In genomic region chr16:81491522-81492188, GRCh38 we compare ENCODE assay signal across 13 cellular contexts. TPM values are rescaled to one million over a fixed set of nuclear protein-coding genes. Genes with fewer than 3 reads are reported as not detected.
DNase-seq lines count a peak whose midpoint lies in the region; ATAC-seq and TF ChIP-seq lines count a peak whose summit lies in the region.
"Had no signal": no experiment of that assay in that cellular context is flagged by ENCODE, and none has a peak within 500 bp of the region (broad histone marks: within the 10 kb centered on the region; RNA-seq: fewer than 3 reads in every experiment).

No MANE protein-coding gene starts in this region.

- H3K36me3 ChIP-seq in breast epithelium (no peaks in the 10 kb centered on the region), adipocyte (ENCODE audit: control insufficient read depth, insufficient read depth, low read length, severe bottlenecking) (no peaks in the 10 kb centered on the region), iPS-15b (ENCODE audit: control insufficient read depth, insufficient read depth, low read length) (peaks cover 4% of the 10 kb centered on the region), transverse colon (no peaks in the 10 kb centered on the region)

- no peak for ATAC-seq in HG03025 (IDR thresholded peaks at IDR 0.05; ENCODE audit: low FRiP score, unreplicated experiment)
- ATAC-seq in GM19351 (IDR thresholded peaks at IDR 0.05; ENCODE audit: unreplicated experiment), result no peak
- ATAC-seq: activated CD4-positive, alpha-beta T cell treated with anti-CD3 and anti-CD28 coated beads for 36 hours; SK-N-SH treated with all-trans-retinoic acid at 6 μM for 48 hours had no signal

- TF ChIP-seq CTCF in MCF 10A (IDR thresholded peaks at IDR 0.05; ENCODE audit: unreplicated experiment) (no peak), breast epithelium (IDR thresholded peaks at IDR 0.05) (no peak), transverse colon (IDR thresholded peaks at IDR 0.05) (no peak)

- H3K36me3 Mint-ChIP-seq in MCF 10A (ENCODE audit: insufficient read depth, unreplicated experiment), result peaks cover 4% of the 10 kb centered on the region

- H3K9me3 ChIP-seq in breast epithelium (no peaks in the 10 kb centered on the region), adipocyte (ENCODE audit: control insufficient read depth, low read length) (no peaks in the 10 kb centered on the region), iPS-15b (ENCODE audit: control insufficient read depth, insufficient read depth, low read length) (no peaks in the 10 kb centered on the region), transverse colon (no peaks in the 10 kb centered on the region)

- intact Hi-C loops in MCF 10A (cut with micrococcal nuclease), result loop anchor here (2.0 kb wide), 2 partner anchors 45 to 89 kb away; no protein-coding TSS in a partner anchor
- intact Hi-C loops in breast epithelium (cut with DNase I; ENCODE audit: low total_unique reads), result no loop called here
- intact Hi-C loops in transverse colon (cut with DNase I; ENCODE audit: low total_unique reads), result no loop called here

- peak overlapping the region in 1 of 2 donors; percentile 82 for H3K27ac ChIP-seq in breast epithelium
- peak overlapping the region in 3 of 4 donors; percentile 38 to 55 (median 52) for H3K27ac ChIP-seq in transverse colon

- POLR2A ChIA-PET in MCF 10A (lab: Yijun Ruan, JAX), result interaction anchor here (0.6 to 3.7 kb wide), 3 partner anchors 35 to 221 kb away, joined by 3 to 27 read pairs (median 3); no protein-coding TSS in a partner anchor

- in situ Hi-C loops in transverse colon (cut with MboI; ENCODE audit: low pct_ligation_motif_present in 1 of 4, low pct_unique_long_range_greater_than_20kb in 1 of 4, low sequenced_read_pairs in 3 of 4), result no loop called here

- peak overlapping the region; percentile 7 for H3K9ac ChIP-seq in adipocyte (ENCODE audit: low read length)
- peak overlapping the region; percentile 19 for H3K9ac ChIP-seq in iPS-15b (ENCODE audit: low read depth, low read length)

- no peak overlapping the region for H3K4me3 Mint-ChIP-seq in MCF 10A (ENCODE audit: unreplicated experiment)
- H3K4me3 Mint-ChIP-seq: activated CD4-positive, alpha-beta T cell treated with anti-CD3 and anti-CD28 coated beads for 36 hours had no signal

- no peaks in the 10 kb centered on the region for H3K27me3 Mint-ChIP-seq in MCF 10A (ENCODE audit: insufficient read depth, unreplicated experiment)
- H3K27me3 Mint-ChIP-seq: activated CD4-positive, alpha-beta T cell treated with anti-CD3 and anti-CD28 coated beads for 36 hours had no signal

- no peaks in the 10 kb centered on the region for H3K9me3 Mint-ChIP-seq in MCF 10A (ENCODE audit: unreplicated experiment)

- peaks cover 35% of the 10 kb centered on the region for H3K4me1 Mint-ChIP-seq in MCF 10A (ENCODE audit: insufficient read depth, unreplicated experiment)

- CTCF ChIA-PET in MCF 10A (lab: Yijun Ruan, JAX), result interaction anchor here (0.7 kb wide), 2 partner anchors 30 to 37 kb away, joined by 3 read pairs; no protein-coding TSS in a partner anchor

- 76 to 77% methylated on average over 17 to 18 of the region's 18 CpGs for WGBS in transverse colon (ENCODE audit: low coverage in 1 of 2), 2 donors

- H3K4me1 ChIP-seq in breast epithelium (no peaks in the 10 kb centered on the region), adipocyte (ENCODE audit: control insufficient read depth, insufficient read depth, low read length) (peaks cover 31% of the 10 kb centered on the region), iPS-15b (ENCODE audit: control insufficient read depth, insufficient read depth, low read length) (no peaks in the 10 kb centered on the region), transverse colon (peaks cover 0 to 62% (median 23%) of the 10 kb centered on the region in 4 donors)

- no TSS peak for BruUV-seq in MCF 10A (replicated peaks; lab: Mats Ljungman, UMichigan)

- TF ChIP-seq EP300 in transverse colon (IDR thresholded peaks at IDR 0.05; ENCODE audit: low read depth), result no peak

- TF ChIP-seq POLR2A in breast epithelium (IDR thresholded peaks at IDR 0.05) (no peak), transverse colon (IDR thresholded peaks at IDR 0.05) (no peak)

- H3K27ac Mint-ChIP-seq in MCF 10A (ENCODE audit: low read depth, unreplicated experiment), result peak overlapping the region; percentile 59
- H3K27ac Mint-ChIP-seq: activated CD4-positive, alpha-beta T cell treated with anti-CD3 and anti-CD28 coated beads for 36 hours had no signal

- H3K27me3 ChIP-seq in breast epithelium (no peaks in the 10 kb centered on the region), adipocyte (replicated peaks; ENCODE audit: control insufficient read depth, insufficient read depth, low read length) (no peaks in the 10 kb centered on the region), iPS-15b (ENCODE audit: control insufficient read depth, insufficient read depth, low read length) (no peaks in the 10 kb centered on the region), transverse colon (no peaks in the 10 kb centered on the region)

- DNase-seq in MCF 10A (ENCODE audit: unreplicated experiment), result peak; percentile 26
- DNase-seq in breast epithelium (ENCODE audit: low spot score in 2 of 2), result no peak
- no peak for DNase-seq in adipocyte (ENCODE audit: low read depth)
- no peak for DNase-seq in transverse colon
- no peak for DNase-seq in AML-193 (lab: John Stamatoyannopoulos, UW)
- DNase-seq: activated CD4-positive, alpha-beta T cell treated with anti-CD3 and anti-CD28 coated beads for 36 hours; activated effector memory CD4-positive, alpha-beta T cell treated with Interleukin-2 at 50 U/mL for 16 hours; NCI-H2227 treated with DMSO at 0.1 percent for 48 hours had no signal

- H3K4me3 ChIP-seq in breast epithelium (no peak overlapping the region), adipocyte (ENCODE audit: low read length) (no peak overlapping the region), iPS-15b (ENCODE audit: low read depth, low read length) (no peak overlapping the region), transverse colon (no peak overlapping the region)
- H3K4me3 ChIP-seq: coronary artery had no signal

RNA-seq across cellular contexts. Expression of gene CMIP, which starts 47.0 kb away (rescaled TPM):
- total RNA-seq in MCF 10A (2022), result 44.3 and 53.6 TPM in 2 replicates
- total RNA-seq in breast epithelium, result 10 to 100 TPM; 14.9 to 23.9 (median 17.6) TPM
- 10 to 100 TPM; 40.0 to 69.6 (median 47.0) TPM for total RNA-seq in transverse colon
